Comparison of ENCODE assay signal across 1 cellular context in the genomic region with DNA sequence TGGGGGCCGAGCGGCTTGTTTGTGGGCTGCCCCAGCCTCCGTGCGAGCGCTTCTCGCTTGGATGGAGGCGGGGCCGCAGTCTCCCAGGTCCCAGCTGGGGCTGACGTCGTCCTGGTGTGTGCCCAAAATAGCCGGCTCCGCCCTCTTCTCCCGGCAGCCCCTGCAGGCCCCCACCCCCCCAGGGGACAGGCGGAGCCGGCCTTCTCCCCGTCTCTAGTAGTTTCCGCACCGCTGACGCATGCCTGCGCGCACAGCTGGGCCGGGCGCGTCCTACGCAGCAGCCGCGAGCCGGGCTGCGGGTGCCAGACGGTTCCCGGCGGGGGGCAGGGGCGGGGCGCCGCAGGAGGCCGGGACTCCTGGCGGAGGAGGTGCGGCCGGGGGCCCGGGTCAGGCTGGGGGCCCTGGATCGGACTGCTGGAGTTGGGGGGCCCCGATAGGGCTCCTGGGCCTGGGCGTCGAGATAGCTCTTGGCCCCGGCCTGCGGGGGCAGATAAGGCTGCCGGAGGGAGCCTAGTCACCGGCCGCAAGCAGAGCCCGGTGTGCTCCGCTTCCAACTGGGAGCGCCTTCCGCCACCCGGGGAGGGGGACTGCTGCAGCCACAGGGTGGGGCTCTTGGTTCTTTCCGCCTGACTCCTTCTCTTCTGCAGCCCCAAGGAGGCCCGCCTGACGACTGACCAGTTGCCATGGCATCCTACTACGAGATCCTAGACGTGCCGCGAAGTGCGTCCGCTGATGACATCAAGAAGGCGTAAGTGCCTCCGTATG.
TF ChIP-seq lines count a peak whose summit lies in the region.

A gene (plus strand): TSS at position 216 of the 765 bp plus-strand sequence. CDS start 468 bp downstream, at position 684.

TF ChIP-seq in HepG2, 621 proteins besides CTCF, POLR2A, EP300 and RAD21 (continued from another document and continues in another):
- TF ChIP-seq, protein P1, sequence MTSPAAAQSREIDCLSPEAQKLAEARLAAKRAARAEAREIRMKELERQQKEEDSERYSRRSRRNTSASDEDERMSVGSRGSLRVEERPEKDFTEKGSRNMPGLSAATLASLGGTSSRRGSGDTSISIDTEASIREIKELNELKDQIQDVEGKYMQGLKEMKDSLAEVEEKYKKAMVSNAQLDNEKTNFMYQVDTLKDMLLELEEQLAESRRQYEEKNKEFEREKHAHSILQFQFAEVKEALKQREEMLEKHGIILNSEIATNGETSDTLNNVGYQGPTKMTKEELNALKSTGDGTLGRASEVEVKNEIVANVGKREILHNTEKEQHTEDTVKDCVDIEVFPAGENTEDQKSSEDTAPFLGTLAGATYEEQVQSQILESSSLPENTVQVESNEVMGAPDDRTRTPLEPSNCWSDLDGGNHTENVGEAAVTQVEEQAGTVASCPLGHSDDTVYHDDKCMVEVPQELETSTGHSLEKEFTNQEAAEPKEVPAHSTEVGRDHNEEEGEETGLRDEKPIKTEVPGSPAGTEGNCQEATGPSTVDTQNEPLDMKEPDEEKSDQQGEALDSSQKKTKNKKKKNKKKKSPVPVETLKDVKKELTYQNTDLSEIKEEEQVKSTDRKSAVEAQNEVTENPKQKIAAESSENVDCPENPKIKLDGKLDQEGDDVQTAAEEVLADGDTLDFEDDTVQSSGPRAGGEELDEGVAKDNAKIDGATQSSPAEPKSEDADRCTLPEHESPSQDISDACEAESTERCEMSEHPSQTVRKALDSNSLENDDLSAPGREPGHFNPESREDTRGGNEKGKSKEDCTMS (CRISPR knock-in tag; conservative IDR thresholded peaks at IDR 0.05), result no peak
- TF ChIP-seq HDAC1 (CRISPR knock-in tag; IDR thresholded peaks at IDR 0.05) (peak; percentile 85; the same call in 1 of the 2 replicates), SMAD3 (CRISPR knock-in tag; IDR thresholded peaks at IDR 0.05) (peak; percentile 90), ZNF549 (CRISPR knock-in tag; IDR thresholded peaks at IDR 0.05) (no peak), FOSL1 (CRISPR knock-in tag; IDR thresholded peaks at IDR 0.05; ENCODE audit: borderline replicate concordance) (no peak; the same call in 1 of the 2 replicates), ZNF615 (CRISPR knock-in tag; IDR thresholded peaks at IDR 0.05; ENCODE audit: borderline replicate concordance) (no peak), MED1 (CRISPR knock-in tag; IDR thresholded peaks at IDR 0.05) (peak; percentile 75; the same call in 1 of the 2 replicates), BRD4 (CRISPR knock-in tag; IDR thresholded peaks at IDR 0.05) (no peak), ISL2 (CRISPR knock-in tag; IDR thresholded peaks at IDR 0.05) (peak; percentile 77; the same call in 1 of the 2 replicates), ZNF766 (CRISPR knock-in tag; IDR thresholded peaks at IDR 0.05; ENCODE audit: borderline replicate concordance) (peak; percentile 67; the same call in 1 of the 2 replicates), ZNF350 (CRISPR knock-in tag; IDR thresholded peaks at IDR 0.05; ENCODE audit: borderline replicate concordance, low read depth) (no peak), NPAS2 (CRISPR knock-in tag; IDR thresholded peaks at IDR 0.05; ENCODE audit: borderline replicate concordance) (no peak), ZNF720 (CRISPR knock-in tag; IDR thresholded peaks at IDR 0.05) (no peak), CENPX (CRISPR knock-in tag; IDR thresholded peaks at IDR 0.05) (no peak), MYC (CRISPR knock-in tag; IDR thresholded peaks at IDR 0.05; ENCODE audit: borderline replicate concordance) (peak; percentile 87), NONO (IDR thresholded peaks at IDR 0.05) (no peak), NONO (CRISPR knock-in tag; conservative IDR thresholded peaks at IDR 0.05) (peak; percentile 94), ZNF496 (CRISPR knock-in tag; IDR thresholded peaks at IDR 0.05; ENCODE audit: insufficient replicate concordance) (no peak), ZNF101 (CRISPR knock-in tag; IDR thresholded peaks at IDR 0.05; ENCODE audit: borderline replicate concordance, low read depth) (no peak), MTF2 (CRISPR knock-in tag; IDR thresholded peaks at IDR 0.05; ENCODE audit: borderline replicate concordance) (no peak; the same call in 1 of the 2 replicates), ZNF138 (CRISPR knock-in tag; IDR thresholded peaks at IDR 0.05; ENCODE audit: low read depth) (peak; percentile 40; the same call in 1 of the 2 replicates), ZNF607 (CRISPR knock-in tag; IDR thresholded peaks at IDR 0.05; ENCODE audit: borderline replicate concordance) (0 out of 2 replicates have a peak, but pooled peaks have one; percentile 53), CCAR2 (optimal IDR thresholded peaks at IDR 0.05; ENCODE audit: low read depth, low read length) (no peak), KDM1A (CRISPR knock-in tag; IDR thresholded peaks at IDR 0.05) (no peak)
- TF ChIP-seq, protein P2, sequence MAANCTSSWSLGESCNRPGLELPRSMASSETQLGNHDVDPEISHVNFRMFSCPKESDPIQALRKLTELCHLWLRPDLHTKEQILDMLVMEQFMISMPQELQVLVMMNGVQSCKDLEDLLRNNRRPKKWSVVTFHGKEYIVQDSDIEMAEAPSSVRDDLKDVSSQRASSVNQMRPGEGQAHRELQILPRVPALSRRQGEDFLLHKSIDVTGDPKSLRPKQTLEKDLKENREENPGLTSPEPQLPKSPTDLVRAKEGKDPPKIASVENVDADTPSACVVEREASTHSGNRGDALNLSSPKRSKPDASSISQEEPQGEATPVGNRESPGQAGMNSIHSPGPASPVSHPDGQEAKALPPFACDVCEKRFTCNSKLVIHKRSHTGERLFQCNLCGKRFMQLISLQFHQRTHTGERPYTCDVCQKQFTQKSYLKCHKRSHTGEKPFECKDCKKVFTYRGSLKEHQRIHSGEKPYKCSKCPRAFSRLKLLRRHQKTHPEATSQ (CRISPR knock-in tag; IDR thresholded peaks at IDR 0.05; ENCODE audit: borderline replicate concordance), result no peak; the same call in 1 of the 2 replicates
- TF ChIP-seq, protein P3, sequence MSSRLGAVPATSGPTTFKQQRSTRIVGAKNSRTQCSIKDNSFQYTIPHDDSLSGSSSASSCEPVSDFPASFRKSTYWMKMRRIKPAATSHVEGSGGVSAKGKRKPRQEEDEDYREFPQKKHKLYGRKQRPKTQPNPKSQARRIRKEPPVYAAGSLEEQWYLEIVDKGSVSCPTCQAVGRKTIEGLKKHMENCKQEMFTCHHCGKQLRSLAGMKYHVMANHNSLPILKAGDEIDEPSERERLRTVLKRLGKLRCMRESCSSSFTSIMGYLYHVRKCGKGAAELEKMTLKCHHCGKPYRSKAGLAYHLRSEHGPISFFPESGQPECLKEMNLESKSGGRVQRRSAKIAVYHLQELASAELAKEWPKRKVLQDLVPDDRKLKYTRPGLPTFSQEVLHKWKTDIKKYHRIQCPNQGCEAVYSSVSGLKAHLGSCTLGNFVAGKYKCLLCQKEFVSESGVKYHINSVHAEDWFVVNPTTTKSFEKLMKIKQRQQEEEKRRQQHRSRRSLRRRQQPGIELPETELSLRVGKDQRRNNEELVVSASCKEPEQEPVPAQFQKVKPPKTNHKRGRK (CRISPR knock-in tag; IDR thresholded peaks at IDR 0.05), result no peak
- TF ChIP-seq, protein P4, sequence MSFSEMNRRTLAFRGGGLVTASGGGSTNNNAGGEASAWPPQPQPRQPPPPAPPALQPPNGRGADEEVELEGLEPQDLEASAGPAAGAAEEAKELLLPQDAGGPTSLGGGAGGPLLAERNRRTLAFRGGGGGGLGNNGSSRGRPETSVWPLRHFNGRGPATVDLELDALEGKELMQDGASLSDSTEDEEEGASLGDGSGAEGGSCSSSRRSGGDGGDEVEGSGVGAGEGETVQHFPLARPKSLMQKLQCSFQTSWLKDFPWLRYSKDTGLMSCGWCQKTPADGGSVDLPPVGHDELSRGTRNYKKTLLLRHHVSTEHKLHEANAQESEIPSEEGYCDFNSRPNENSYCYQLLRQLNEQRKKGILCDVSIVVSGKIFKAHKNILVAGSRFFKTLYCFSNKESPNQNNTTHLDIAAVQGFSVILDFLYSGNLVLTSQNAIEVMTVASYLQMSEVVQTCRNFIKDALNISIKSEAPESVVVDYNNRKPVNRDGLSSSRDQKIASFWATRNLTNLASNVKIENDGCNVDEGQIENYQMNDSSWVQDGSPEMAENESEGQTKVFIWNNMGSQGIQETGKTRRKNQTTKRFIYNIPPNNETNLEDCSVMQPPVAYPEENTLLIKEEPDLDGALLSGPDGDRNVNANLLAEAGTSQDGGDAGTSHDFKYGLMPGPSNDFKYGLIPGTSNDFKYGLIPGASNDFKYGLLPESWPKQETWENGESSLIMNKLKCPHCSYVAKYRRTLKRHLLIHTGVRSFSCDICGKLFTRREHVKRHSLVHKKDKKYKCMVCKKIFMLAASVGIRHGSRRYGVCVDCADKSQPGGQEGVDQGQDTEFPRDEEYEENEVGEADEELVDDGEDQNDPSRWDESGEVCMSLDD (CRISPR knock-in tag; IDR thresholded peaks at IDR 0.05; ENCODE audit: borderline replicate concordance), result 0 out of 2 replicates have a peak, but pooled peaks have one; percentile 42
- TF ChIP-seq, protein P5, sequence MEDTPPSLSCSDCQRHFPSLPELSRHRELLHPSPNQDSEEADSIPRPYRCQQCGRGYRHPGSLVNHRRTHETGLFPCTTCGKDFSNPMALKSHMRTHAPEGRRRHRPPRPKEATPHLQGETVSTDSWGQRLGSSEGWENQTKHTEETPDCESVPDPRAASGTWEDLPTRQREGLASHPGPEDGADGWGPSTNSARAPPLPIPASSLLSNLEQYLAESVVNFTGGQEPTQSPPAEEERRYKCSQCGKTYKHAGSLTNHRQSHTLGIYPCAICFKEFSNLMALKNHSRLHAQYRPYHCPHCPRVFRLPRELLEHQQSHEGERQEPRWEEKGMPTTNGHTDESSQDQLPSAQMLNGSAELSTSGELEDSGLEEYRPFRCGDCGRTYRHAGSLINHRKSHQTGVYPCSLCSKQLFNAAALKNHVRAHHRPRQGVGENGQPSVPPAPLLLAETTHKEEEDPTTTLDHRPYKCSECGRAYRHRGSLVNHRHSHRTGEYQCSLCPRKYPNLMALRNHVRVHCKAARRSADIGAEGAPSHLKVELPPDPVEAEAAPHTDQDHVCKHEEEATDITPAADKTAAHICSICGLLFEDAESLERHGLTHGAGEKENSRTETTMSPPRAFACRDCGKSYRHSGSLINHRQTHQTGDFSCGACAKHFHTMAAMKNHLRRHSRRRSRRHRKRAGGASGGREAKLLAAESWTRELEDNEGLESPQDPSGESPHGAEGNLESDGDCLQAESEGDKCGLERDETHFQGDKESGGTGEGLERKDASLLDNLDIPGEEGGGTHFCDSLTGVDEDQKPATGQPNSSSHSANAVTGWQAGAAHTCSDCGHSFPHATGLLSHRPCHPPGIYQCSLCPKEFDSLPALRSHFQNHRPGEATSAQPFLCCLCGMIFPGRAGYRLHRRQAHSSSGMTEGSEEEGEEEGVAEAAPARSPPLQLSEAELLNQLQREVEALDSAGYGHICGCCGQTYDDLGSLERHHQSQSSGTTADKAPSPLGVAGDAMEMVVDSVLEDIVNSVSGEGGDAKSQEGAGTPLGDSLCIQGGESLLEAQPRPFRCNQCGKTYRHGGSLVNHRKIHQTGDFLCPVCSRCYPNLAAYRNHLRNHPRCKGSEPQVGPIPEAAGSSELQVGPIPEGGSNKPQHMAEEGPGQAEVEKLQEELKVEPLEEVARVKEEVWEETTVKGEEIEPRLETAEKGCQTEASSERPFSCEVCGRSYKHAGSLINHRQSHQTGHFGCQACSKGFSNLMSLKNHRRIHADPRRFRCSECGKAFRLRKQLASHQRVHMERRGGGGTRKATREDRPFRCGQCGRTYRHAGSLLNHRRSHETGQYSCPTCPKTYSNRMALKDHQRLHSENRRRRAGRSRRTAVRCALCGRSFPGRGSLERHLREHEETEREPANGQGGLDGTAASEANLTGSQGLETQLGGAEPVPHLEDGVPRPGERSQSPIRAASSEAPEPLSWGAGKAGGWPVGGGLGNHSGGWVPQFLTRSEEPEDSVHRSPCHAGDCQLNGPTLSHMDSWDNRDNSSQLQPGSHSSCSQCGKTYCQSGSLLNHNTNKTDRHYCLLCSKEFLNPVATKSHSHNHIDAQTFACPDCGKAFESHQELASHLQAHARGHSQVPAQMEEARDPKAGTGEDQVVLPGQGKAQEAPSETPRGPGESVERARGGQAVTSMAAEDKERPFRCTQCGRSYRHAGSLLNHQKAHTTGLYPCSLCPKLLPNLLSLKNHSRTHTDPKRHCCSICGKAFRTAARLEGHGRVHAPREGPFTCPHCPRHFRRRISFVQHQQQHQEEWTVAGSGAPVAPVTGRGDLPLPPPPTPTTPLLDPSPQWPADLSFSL (CRISPR knock-in tag; IDR thresholded peaks at IDR 0.05), result no peak
- TF ChIP-seq, protein P6, sequence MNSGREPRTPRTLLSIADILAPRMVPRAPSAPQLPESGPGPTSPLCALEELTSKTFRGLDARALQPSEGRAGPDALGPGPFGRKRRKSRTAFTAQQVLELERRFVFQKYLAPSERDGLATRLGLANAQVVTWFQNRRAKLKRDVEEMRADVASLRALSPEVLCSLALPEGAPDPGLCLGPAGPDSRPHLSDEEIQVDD (CRISPR knock-in tag; IDR thresholded peaks at IDR 0.05; ENCODE audit: borderline replicate concordance), result no peak
- TF ChIP-seq, protein P7, sequence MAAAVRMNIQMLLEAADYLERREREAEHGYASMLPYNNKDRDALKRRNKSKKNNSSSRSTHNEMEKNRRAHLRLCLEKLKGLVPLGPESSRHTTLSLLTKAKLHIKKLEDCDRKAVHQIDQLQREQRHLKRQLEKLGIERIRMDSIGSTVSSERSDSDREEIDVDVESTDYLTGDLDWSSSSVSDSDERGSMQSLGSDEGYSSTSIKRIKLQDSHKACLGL (CRISPR knock-in tag; IDR thresholded peaks at IDR 0.05), result peak; percentile 77; the same call in 1 of the 2 replicates
- TF ChIP-seq, protein P8, sequence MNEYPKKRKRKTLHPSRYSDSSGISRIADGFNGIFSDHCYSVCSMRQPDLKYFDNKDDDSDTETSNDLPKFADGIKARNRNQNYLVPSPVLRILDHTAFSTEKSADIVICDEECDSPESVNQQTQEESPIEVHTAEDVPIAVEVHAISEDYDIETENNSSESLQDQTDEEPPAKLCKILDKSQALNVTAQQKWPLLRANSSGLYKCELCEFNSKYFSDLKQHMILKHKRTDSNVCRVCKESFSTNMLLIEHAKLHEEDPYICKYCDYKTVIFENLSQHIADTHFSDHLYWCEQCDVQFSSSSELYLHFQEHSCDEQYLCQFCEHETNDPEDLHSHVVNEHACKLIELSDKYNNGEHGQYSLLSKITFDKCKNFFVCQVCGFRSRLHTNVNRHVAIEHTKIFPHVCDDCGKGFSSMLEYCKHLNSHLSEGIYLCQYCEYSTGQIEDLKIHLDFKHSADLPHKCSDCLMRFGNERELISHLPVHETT (CRISPR knock-in tag; conservative IDR thresholded peaks at IDR 0.05), result peak; percentile 73; the same call in 1 of the 2 replicates
- TF ChIP-seq, protein P9, sequence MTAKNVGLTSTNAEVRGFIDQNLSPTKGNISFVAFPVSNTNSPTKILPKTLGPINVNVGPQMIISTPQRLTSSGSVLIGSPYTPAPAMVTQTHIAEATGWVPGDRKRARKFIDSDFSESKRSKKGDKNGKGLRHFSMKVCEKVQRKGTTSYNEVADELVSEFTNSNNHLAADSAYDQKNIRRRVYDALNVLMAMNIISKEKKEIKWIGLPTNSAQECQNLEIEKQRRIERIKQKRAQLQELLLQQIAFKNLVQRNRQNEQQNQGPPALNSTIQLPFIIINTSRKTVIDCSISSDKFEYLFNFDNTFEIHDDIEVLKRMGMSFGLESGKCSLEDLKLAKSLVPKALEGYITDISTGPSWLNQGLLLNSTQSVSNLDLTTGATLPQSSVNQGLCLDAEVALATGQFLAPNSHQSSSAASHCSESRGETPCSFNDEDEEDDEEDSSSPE (CRISPR knock-in tag; IDR thresholded peaks at IDR 0.05), result peak; percentile 78
